ENCODE assay signal across 8 cellular contexts in genomic region chrX:46758956-46759644, GRCh38. TPM values are rescaled to one million over a fixed set of nuclear protein-coding genes. Genes with fewer than 3 reads are reported as not detected.
A peak's percentile ranks its signal among the peaks of the same experiment; 100 is the strongest.
DNase-seq lines count a peak whose midpoint lies in the region; ATAC-seq and TF ChIP-seq lines count a peak whose summit lies in the region.

SLC9A7 (minus strand) TSS chrX:46759118; CDS start chrX:46759029, 89 bp downstream.

- peak within 1 kb of the TSS; percentile 64 for H3K9ac ChIP-seq in mesendoderm (ENCODE audit: low read length)

- no peaks in the 10 kb centered on the region for H3K9me3 Mint-ChIP-seq in activated CD8-positive, alpha-beta T cell treated with anti-CD3 and anti-CD28 coated beads for 36 hours

- H3K4me1 Mint-ChIP-seq in activated CD8-positive, alpha-beta T cell treated with anti-CD3 and anti-CD28 coated beads for 36 hours (ENCODE audit: low read depth): peaks cover 15% of the 10 kb centered on the region

- no peak within 1 kb of the TSS for H4K8ac ChIP-seq in mesendoderm (ENCODE audit: low read depth, low read length)

- peaks cover 2% of the 10 kb centered on the region for H3K4me1 ChIP-seq in mesendoderm (ENCODE audit: control insufficient read depth, low read depth, low read length)

- no peak within 1 kb of the TSS for H2BK15ac ChIP-seq in mesendoderm (replicated peaks; ENCODE audit: low read depth)

- H3K79me2 ChIP-seq in mesendoderm (ENCODE audit: control insufficient read depth, insufficient read depth, low read length): peaks cover 18% of the 10 kb centered on the region

- H3K27ac ChIP-seq in C4-2B (peak within 1 kb of the TSS; percentile 83), mesendoderm (ENCODE audit: low read depth, low read length) (no peak within 1 kb of the TSS)

- no peaks in the 10 kb centered on the region for H3K36me3 ChIP-seq in mesendoderm (ENCODE audit: control insufficient read depth, insufficient read depth, low read length)

- H3K79me1 ChIP-seq in mesendoderm (ENCODE audit: low read length): no peaks in the 10 kb centered on the region

- TF ChIP-seq CTCF in C4-2B (conservative IDR thresholded peaks at IDR 0.05): peak; percentile 87
- TF ChIP-seq CTCF in activated CD8-positive, alpha-beta T cell treated with anti-CD3 and anti-CD28 coated beads for 36 hours (IDR thresholded peaks at IDR 0.05): peak; percentile 68

- H3K27me3 Mint-ChIP-seq in activated CD8-positive, alpha-beta T cell treated with anti-CD3 and anti-CD28 coated beads for 36 hours: peaks cover 5% of the 10 kb centered on the region

- CTCF ChIA-PET in activated CD8-positive, alpha-beta T cell treated with anti-CD3 and anti-CD28 coated beads for 36 hours (lab: Charles Lee): interaction anchor here (1.0 to 3.2 kb wide), 6 partner anchors 31 to 75 kb away, joined by 4 to 33 read pairs (median 6); no protein-coding TSS in a partner anchor

- POLR2A ChIA-PET in activated CD8-positive, alpha-beta T cell treated with anti-CD3 and anti-CD28 coated beads for 36 hours (lab: Charles Lee): interaction anchor here (1.7 kb wide), 1 partner anchor 24 kb away, joined by 4 read pairs; no protein-coding TSS in a partner anchor

- DNase-seq in NCI-H82 (lab: John Stamatoyannopoulos, UW): peak; percentile 87
- DNase-seq in activated CD8-positive, alpha-beta T cell treated with anti-CD3 and anti-CD28 coated beads for 36 hours: peak; percentile 85
- DNase-seq in effector CD8-positive, alpha-beta T cell (lab: John Stamatoyannopoulos, UW): peak; percentile 56
- DNase-seq in mesendoderm: peak; percentile 84
- DNase-seq in stimulated activated CD8-positive, alpha-beta memory T cell treated with anti-CD3 and anti-CD28 coated beads, Interleukin-15, amount 100 ng/mL, for 1 hour (ENCODE audit: low read depth): peak; percentile 56

- H3K36me3 Mint-ChIP-seq in activated CD8-positive, alpha-beta T cell treated with anti-CD3 and anti-CD28 coated beads for 36 hours (ENCODE audit: low read depth): peaks cover 6% of the 10 kb centered on the region

- ATAC-seq in GM19351 (IDR thresholded peaks at IDR 0.05; ENCODE audit: unreplicated experiment): peak; percentile 68
- ATAC-seq in HG03469 (IDR thresholded peaks at IDR 0.05; ENCODE audit: unreplicated experiment): peak; percentile 39
- ATAC-seq in activated CD8-positive, alpha-beta T cell treated with anti-CD3 and anti-CD28 coated beads for 36 hours: peak; percentile 83

- H3K18ac ChIP-seq in mesendoderm (ENCODE audit: low read length): no peak within 1 kb of the TSS

- no peak within 1 kb of the TSS for H2BK120ac ChIP-seq in mesendoderm (ENCODE audit: low read depth, low read length)

- peak within 1 kb of the TSS; percentile 42 for H3K4me2 ChIP-seq in mesendoderm (ENCODE audit: low read length)

- peak within 1 kb of the TSS; percentile 60 for H3K4me3 ChIP-seq in mesendoderm (ENCODE audit: low read length)

- intact Hi-C loops in activated CD8-positive, alpha-beta T cell treated with anti-CD3 and anti-CD28 coated beads for 36 hours (cut with micrococcal nuclease): loop anchor here (2.0 kb wide), 1 partner anchor 38 kb away; no protein-coding TSS in a partner anchor

- H4K5ac ChIP-seq in mesendoderm (ENCODE audit: low read length): no peak within 1 kb of the TSS

- no peak within 1 kb of the TSS for H2AK5ac ChIP-seq in mesendoderm (ENCODE audit: low read length)

- H3K27me3 ChIP-seq in mesendoderm (ENCODE audit: insufficient read depth, low read length, poor library complexity): no peaks in the 10 kb centered on the region

- H3K27ac Mint-ChIP-seq in activated CD8-positive, alpha-beta T cell treated with anti-CD3 and anti-CD28 coated beads for 36 hours: peak within 1 kb of the TSS; percentile 90

- no CpG with 5 or more reads among the region's 85 CpGs for WGBS in mesendoderm (ENCODE audit: extremely low coverage, insufficient coverage, low lambda C conversion rate)

- H2BK5ac ChIP-seq in mesendoderm (ENCODE audit: low read length): no peak within 1 kb of the TSS

- peak within 1 kb of the TSS; percentile 91 for H3K56ac ChIP-seq in mesendoderm (ENCODE audit: low read length)

- H3K23ac ChIP-seq in mesendoderm (ENCODE audit: low read length): peak within 1 kb of the TSS; percentile 24

- peak within 1 kb of the TSS; percentile 96 for H3K4me3 Mint-ChIP-seq in activated CD8-positive, alpha-beta T cell treated with anti-CD3 and anti-CD28 coated beads for 36 hours

- no peak within 1 kb of the TSS for H3K4ac ChIP-seq in mesendoderm (ENCODE audit: low read depth, low read length)

RNA-seq across cellular contexts. Expression of gene SLC9A7, which starts in this region (rescaled TPM):
- total RNA-seq in activated CD8-positive, alpha-beta T cell treated with anti-CD3 and anti-CD28 coated beads for 36 hours: 10 to 100 TPM; 16.9 to 17.0 TPM
- 3.7 TPM for polyA plus RNA-seq in mesendoderm (2013, experiment 1 of 2)
- polyA plus RNA-seq in mesendoderm (2013, experiment 2 of 2): 4.5 TPM
